ENCODE assay signal across 8 cellular contexts in genomic region chr9:131402073-131402472, GRCh38. TPM values are rescaled to one million over a fixed set of nuclear protein-coding genes. Genes with fewer than 3 reads are reported as not detected.
DNase-seq lines count a peak whose midpoint lies in the region; ATAC-seq and TF ChIP-seq lines count a peak whose summit lies in the region.

No MANE protein-coding gene starts in this region.

- peak overlapping the region; percentile 3 for H3K9ac ChIP-seq in endocrine pancreas (ENCODE audit: control insufficient read depth, insufficient read depth, low read length)

- H3K9me2 ChIP-seq in OCI-LY7 (ENCODE audit: insufficient read depth, low read length) = no peaks in the 10 kb centered on the region

- DNase-seq in DMS53 (lab: John Stamatoyannopoulos, UW) (peak; percentile 81), OCI-LY7 (ENCODE audit: low spot score) (no peak), prostate gland (ENCODE audit: low spot score) (no peak), left lobe of liver (ENCODE audit: low spot score) (no peak)
- no peak for DNase-seq in activated CD8-positive, alpha-beta memory T cell treated with anti-CD3 and anti-CD28 coated beads, Interleukin-2, amount 50 U/mL, for 4 hours

- ATAC-seq in GM18907 (IDR thresholded peaks at IDR 0.05; ENCODE audit: unreplicated experiment) = no peak
- no peak for ATAC-seq in left lobe of liver
- no peak for ATAC-seq in HG03432 (IDR thresholded peaks at IDR 0.05; ENCODE audit: unreplicated experiment)

- 73% methylated on average over 6 of the region's 6 CpGs for WGBS in prostate gland

- no peak overlapping the region for H3K27ac ChIP-seq in OCI-LY7 (ENCODE audit: low read depth, low read length, poor library complexity, severe bottlenecking)
- H3K27ac ChIP-seq in prostate gland = peak overlapping the region; percentile 54 to 64

- peaks cover 67% of the 10 kb centered on the region for H4K20me1 ChIP-seq in OCI-LY7 (ENCODE audit: insufficient read depth, low read length)

- H3K79me2 ChIP-seq in OCI-LY7 (ENCODE audit: insufficient read depth, low read depth, low read length) = peaks cover 99% of the 10 kb centered on the region

- no peak overlapping the region for H2AFZ ChIP-seq in OCI-LY7 (ENCODE audit: low read length)

- H3K4me2 ChIP-seq in OCI-LY7 (ENCODE audit: low read length) = peak overlapping the region; percentile 47

- TF ChIP-seq CTCF in OCI-LY7 (conservative IDR thresholded peaks at IDR 0.05; ENCODE audit: low read length) (no peak), prostate gland (IDR thresholded peaks at IDR 0.05) (no peak)

- POLR2A ChIA-PET in OCI-LY7 (lab: Charles Lee) = no interaction called here

- no peak overlapping the region for H3K4me3 ChIP-seq in OCI-LY7 (ENCODE audit: low read depth, low read length, poor library complexity, severe bottlenecking)
- H3K4me3 ChIP-seq in endocrine pancreas (ENCODE audit: control insufficient read depth, insufficient read depth, low read length) = peak overlapping the region; percentile 64
- H3K4me3 ChIP-seq in prostate gland = no peak overlapping the region

- intact Hi-C loops in OCI-LY7 (cut with micrococcal nuclease; ENCODE audit: unreplicated experiment) (no loop called here), prostate gland (cut with DNase I) (no loop called here)

- no peaks in the 10 kb centered on the region for H3K9me3 ChIP-seq in OCI-LY7 (ENCODE audit: low read length)
- H3K9me3 ChIP-seq in endocrine pancreas (ENCODE audit: control insufficient read depth, low read length) = no peaks in the 10 kb centered on the region
- no peaks in the 10 kb centered on the region for H3K9me3 ChIP-seq in prostate gland

- no peaks in the 10 kb centered on the region for H3K27me3 ChIP-seq in endocrine pancreas (ENCODE audit: control insufficient read depth, insufficient read depth, low read length)
- H3K27me3 ChIP-seq in prostate gland (replicated peaks; ENCODE audit: insufficient read depth) = no peaks in the 10 kb centered on the region

- CTCF ChIA-PET in OCI-LY7 (lab: Charles Lee; ENCODE audit: unreplicated experiment) = no interaction called here

- H3K36me3 ChIP-seq in OCI-LY7 (ENCODE audit: insufficient read depth, low read length) = peaks cover 59% of the 10 kb centered on the region; the same call in 1 of the 2 replicates
- H3K36me3 ChIP-seq in endocrine pancreas (ENCODE audit: control insufficient read depth, insufficient read depth, low read length) = no peaks in the 10 kb centered on the region
- no peaks in the 10 kb centered on the region for H3K36me3 ChIP-seq in prostate gland

- H3K4me1 ChIP-seq in OCI-LY7 (ENCODE audit: insufficient read depth, low read length, poor library complexity, severe bottlenecking) = peaks cover 72% of the 10 kb centered on the region
- peaks cover 8% of the 10 kb centered on the region for H3K4me1 ChIP-seq in endocrine pancreas (ENCODE audit: control insufficient read depth, insufficient read depth, low read length)
- peaks cover 41% of the 10 kb centered on the region for H3K4me1 ChIP-seq in prostate gland (replicated peaks)

- no TSS peak for BruUV-seq in OCI-LY7 (replicated peaks; lab: Mats Ljungman, UMichigan)

- TF ChIP-seq POLR2A in prostate gland (IDR thresholded peaks at IDR 0.05) = no peak

RNA-seq across cellular contexts. Expression of gene PRRC2B, which starts 8.2 kb away (rescaled TPM):
- 84.2 and 89.4 TPM in 2 replicates for total RNA-seq in OCI-LY7 (2014; rRNA removed; shearing (Covaris generic))
- total RNA-seq in OCI-LY7 (2022) (210 and 224 TPM in 2 replicates), prostate gland (100 to 1,000 TPM in 1 of 2 donors, 10 to 100 TPM in 1; 94.7 to 197 TPM), left lobe of liver (80.7 TPM)
